ENCODE assay signal across 1 cellular context in the genomic region with DNA sequence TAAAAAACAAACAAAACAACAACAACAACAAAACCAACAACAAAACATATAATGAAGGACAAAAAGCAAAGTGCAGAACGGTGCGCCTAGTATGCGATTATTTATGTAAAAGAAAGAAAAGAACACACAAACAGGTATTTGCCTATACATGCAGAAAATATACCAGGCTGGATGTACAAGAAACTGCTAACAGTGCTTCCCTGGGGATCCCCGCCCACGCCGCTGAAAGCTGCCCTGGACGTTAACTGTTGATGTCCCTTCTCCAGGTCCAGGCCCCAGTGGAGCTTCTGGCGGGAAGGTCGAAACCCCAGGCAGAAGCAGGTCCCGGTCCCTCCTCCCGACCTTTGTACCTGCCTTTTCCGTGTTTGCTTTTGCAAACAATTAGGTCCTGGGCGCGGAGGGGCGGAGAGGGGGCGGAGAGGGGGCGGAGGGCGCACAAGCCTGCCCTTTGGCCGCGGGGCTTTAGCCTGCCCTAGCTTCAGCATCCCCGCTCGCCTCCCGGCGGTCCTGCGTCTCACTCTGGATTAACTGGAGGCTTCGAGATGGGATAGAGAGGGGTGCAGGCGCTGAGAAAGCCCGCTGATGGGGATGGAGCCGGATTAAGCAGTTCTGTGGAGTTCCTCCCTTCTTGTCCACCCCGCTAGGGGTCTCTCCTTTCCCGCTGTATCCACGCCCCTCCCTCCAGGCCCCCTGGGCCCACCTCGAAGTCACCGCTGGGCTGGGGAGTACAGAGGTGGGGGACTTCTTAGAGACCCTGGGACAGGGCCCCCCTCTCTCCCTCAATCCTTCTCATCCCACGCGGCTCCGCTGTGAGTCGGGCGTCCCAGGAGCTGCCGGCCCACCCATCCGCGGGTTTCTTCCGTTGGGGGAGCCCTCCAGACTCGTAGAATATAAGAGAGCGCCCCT.
TF ChIP-seq lines count a peak whose summit lies in the region.

No MANE protein-coding gene starts in this region.

TF ChIP-seq in HepG2, 621 proteins besides CTCF, POLR2A, EP300 and RAD21 (continued from another document and continues in another):
- TF ChIP-seq, protein P1, sequence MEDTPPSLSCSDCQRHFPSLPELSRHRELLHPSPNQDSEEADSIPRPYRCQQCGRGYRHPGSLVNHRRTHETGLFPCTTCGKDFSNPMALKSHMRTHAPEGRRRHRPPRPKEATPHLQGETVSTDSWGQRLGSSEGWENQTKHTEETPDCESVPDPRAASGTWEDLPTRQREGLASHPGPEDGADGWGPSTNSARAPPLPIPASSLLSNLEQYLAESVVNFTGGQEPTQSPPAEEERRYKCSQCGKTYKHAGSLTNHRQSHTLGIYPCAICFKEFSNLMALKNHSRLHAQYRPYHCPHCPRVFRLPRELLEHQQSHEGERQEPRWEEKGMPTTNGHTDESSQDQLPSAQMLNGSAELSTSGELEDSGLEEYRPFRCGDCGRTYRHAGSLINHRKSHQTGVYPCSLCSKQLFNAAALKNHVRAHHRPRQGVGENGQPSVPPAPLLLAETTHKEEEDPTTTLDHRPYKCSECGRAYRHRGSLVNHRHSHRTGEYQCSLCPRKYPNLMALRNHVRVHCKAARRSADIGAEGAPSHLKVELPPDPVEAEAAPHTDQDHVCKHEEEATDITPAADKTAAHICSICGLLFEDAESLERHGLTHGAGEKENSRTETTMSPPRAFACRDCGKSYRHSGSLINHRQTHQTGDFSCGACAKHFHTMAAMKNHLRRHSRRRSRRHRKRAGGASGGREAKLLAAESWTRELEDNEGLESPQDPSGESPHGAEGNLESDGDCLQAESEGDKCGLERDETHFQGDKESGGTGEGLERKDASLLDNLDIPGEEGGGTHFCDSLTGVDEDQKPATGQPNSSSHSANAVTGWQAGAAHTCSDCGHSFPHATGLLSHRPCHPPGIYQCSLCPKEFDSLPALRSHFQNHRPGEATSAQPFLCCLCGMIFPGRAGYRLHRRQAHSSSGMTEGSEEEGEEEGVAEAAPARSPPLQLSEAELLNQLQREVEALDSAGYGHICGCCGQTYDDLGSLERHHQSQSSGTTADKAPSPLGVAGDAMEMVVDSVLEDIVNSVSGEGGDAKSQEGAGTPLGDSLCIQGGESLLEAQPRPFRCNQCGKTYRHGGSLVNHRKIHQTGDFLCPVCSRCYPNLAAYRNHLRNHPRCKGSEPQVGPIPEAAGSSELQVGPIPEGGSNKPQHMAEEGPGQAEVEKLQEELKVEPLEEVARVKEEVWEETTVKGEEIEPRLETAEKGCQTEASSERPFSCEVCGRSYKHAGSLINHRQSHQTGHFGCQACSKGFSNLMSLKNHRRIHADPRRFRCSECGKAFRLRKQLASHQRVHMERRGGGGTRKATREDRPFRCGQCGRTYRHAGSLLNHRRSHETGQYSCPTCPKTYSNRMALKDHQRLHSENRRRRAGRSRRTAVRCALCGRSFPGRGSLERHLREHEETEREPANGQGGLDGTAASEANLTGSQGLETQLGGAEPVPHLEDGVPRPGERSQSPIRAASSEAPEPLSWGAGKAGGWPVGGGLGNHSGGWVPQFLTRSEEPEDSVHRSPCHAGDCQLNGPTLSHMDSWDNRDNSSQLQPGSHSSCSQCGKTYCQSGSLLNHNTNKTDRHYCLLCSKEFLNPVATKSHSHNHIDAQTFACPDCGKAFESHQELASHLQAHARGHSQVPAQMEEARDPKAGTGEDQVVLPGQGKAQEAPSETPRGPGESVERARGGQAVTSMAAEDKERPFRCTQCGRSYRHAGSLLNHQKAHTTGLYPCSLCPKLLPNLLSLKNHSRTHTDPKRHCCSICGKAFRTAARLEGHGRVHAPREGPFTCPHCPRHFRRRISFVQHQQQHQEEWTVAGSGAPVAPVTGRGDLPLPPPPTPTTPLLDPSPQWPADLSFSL (CRISPR knock-in tag; IDR thresholded peaks at IDR 0.05) = no peak
- TF ChIP-seq FLYWCH1 (CRISPR knock-in tag; IDR thresholded peaks at IDR 0.05) (peak; percentile 70; the same call in 1 of the 2 replicates), SNRNP70 (IDR thresholded peaks at IDR 0.05; ENCODE audit: low read depth, low read length) (no peak), ZHX1 (CRISPR knock-in tag; IDR thresholded peaks at IDR 0.05; ENCODE audit: low read depth) (no peak; the same call in none of the 2 replicates), ZFY (CRISPR knock-in tag; IDR thresholded peaks at IDR 0.05) (peak; percentile 82), HOXA5 (CRISPR knock-in tag; IDR thresholded peaks at IDR 0.05) (peak; percentile 69; the same call in 1 of the 2 replicates), CHCHD3 (CRISPR knock-in tag; IDR thresholded peaks at IDR 0.05) (peak; percentile 80), NRL (CRISPR knock-in tag; IDR thresholded peaks at IDR 0.05; ENCODE audit: borderline replicate concordance) (0 out of 2 replicates have a peak, but pooled peaks have one; percentile 17), ZNF7 (CRISPR knock-in tag; IDR thresholded peaks at IDR 0.05) (no peak), ATF1 (CRISPR knock-in tag; IDR thresholded peaks at IDR 0.05) (no peak), ZNF496 (CRISPR knock-in tag; IDR thresholded peaks at IDR 0.05; ENCODE audit: insufficient replicate concordance) (no peak), RFXAP (CRISPR knock-in tag; IDR thresholded peaks at IDR 0.05; ENCODE audit: borderline replicate concordance) (peak; percentile 78; the same call in 1 of the 2 replicates), ZBTB34 (CRISPR knock-in tag; IDR thresholded peaks at IDR 0.05) (no peak), ZBTB3 (CRISPR knock-in tag; IDR thresholded peaks at IDR 0.05; ENCODE audit: borderline replicate concordance, low read depth) (no peak; the same call in 1 of the 2 replicates), ZSCAN9 (CRISPR knock-in tag; IDR thresholded peaks at IDR 0.05; ENCODE audit: borderline replicate concordance) (peak; percentile 88; the same call in 1 of the 2 replicates), ZNF263 (CRISPR knock-in tag; IDR thresholded peaks at IDR 0.05) (peak; percentile 67; the same call in 1 of the 2 replicates), MAFG (CRISPR knock-in tag; IDR thresholded peaks at IDR 0.05) (no peak), ZNF383 (CRISPR knock-in tag; IDR thresholded peaks at IDR 0.05; ENCODE audit: borderline replicate concordance) (peak; percentile 69), HNF4G (IDR thresholded peaks at IDR 0.05; ENCODE audit: borderline replicate concordance, low read depth, low read length) (peak; percentile 100), HNF4G (CRISPR knock-in tag; IDR thresholded peaks at IDR 0.05; ENCODE audit: borderline replicate concordance, low read depth) (peak; percentile 100), TOE1 (CRISPR knock-in tag; IDR thresholded peaks at IDR 0.05) (no peak), MEIS2 (CRISPR knock-in tag; IDR thresholded peaks at IDR 0.05) (peak; percentile 79; the same call in 1 of the 2 replicates), NKX3-1 (CRISPR knock-in tag; IDR thresholded peaks at IDR 0.05) (peak; percentile 39; the same call in 1 of the 2 replicates), ZC3H13 (CRISPR knock-in tag; IDR thresholded peaks at IDR 0.05) (peak; percentile 89; the same call in 1 of the 2 replicates), NCOR1 (IDR thresholded peaks at IDR 0.05; ENCODE audit: borderline replicate concordance, low read length) (peak; percentile 93), XRCC5 (optimal IDR thresholded peaks at IDR 0.05; ENCODE audit: low read length) (peak; percentile 88), RCOR2 (CRISPR knock-in tag; IDR thresholded peaks at IDR 0.05) (peak; percentile 79), KAT2B (IDR thresholded peaks at IDR 0.05; ENCODE audit: borderline replicate concordance, low read depth, low read length) (no peak), ZKSCAN8 (CRISPR knock-in tag; IDR thresholded peaks at IDR 0.05; ENCODE audit: borderline replicate concordance) (peak; percentile 34; the same call in 1 of the 2 replicates), ZSCAN22 (CRISPR knock-in tag; IDR thresholded peaks at IDR 0.05) (no peak), ZNF292 (CRISPR knock-in tag; IDR thresholded peaks at IDR 0.05; ENCODE audit: borderline replicate concordance, low read depth) (peak; percentile 61), ZNF570 (CRISPR knock-in tag; IDR thresholded peaks at IDR 0.05; ENCODE audit: borderline replicate concordance) (0 out of 2 replicates have a peak, but pooled peaks have one; percentile 41)
- TF ChIP-seq, protein P2, sequence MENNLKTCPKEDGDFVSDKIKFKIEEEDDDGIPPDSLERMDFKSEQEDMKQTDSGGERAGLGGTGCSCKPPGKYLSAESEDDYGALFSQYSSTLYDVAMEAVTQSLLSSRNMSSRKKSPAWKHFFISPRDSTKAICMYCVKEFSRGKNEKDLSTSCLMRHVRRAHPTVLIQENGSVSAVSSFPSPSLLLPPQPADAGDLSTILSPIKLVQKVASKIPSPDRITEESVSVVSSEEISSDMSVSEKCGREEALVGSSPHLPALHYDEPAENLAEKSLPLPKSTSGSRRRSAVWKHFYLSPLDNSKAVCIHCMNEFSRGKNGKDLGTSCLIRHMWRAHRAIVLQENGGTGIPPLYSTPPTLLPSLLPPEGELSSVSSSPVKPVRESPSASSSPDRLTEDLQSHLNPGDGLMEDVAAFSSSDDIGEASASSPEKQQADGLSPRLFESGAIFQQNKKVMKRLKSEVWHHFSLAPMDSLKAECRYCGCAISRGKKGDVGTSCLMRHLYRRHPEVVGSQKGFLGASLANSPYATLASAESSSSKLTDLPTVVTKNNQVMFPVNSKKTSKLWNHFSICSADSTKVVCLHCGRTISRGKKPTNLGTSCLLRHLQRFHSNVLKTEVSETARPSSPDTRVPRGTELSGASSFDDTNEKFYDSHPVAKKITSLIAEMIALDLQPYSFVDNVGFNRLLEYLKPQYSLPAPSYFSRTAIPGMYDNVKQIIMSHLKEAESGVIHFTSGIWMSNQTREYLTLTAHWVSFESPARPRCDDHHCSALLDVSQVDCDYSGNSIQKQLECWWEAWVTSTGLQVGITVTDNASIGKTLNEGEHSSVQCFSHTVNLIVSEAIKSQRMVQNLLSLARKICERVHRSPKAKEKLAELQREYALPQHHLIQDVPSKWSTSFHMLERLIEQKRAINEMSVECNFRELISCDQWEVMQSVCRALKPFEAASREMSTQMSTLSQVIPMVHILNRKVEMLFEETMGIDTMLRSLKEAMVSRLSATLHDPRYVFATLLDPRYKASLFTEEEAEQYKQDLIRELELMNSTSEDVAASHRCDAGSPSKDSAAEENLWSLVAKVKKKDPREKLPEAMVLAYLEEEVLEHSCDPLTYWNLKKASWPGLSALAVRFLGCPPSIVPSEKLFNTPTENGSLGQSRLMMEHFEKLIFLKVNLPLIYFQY (CRISPR knock-in tag; IDR thresholded peaks at IDR 0.05; ENCODE audit: borderline replicate concordance) = peak; percentile 78
- TF ChIP-seq, protein P3, sequence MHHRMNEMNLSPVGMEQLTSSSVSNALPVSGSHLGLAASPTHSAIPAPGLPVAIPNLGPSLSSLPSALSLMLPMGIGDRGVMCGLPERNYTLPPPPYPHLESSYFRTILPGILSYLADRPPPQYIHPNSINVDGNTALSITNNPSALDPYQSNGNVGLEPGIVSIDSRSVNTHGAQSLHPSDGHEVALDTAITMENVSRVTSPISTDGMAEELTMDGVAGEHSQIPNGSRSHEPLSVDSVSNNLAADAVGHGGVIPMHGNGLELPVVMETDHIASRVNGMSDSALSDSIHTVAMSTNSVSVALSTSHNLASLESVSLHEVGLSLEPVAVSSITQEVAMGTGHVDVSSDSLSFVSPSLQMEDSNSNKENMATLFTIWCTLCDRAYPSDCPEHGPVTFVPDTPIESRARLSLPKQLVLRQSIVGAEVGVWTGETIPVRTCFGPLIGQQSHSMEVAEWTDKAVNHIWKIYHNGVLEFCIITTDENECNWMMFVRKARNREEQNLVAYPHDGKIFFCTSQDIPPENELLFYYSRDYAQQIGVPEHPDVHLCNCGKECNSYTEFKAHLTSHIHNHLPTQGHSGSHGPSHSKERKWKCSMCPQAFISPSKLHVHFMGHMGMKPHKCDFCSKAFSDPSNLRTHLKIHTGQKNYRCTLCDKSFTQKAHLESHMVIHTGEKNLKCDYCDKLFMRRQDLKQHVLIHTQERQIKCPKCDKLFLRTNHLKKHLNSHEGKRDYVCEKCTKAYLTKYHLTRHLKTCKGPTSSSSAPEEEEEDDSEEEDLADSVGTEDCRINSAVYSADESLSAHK (CRISPR knock-in tag; IDR thresholded peaks at IDR 0.05; ENCODE audit: borderline replicate concordance) = no peak
- TF ChIP-seq, protein P4, sequence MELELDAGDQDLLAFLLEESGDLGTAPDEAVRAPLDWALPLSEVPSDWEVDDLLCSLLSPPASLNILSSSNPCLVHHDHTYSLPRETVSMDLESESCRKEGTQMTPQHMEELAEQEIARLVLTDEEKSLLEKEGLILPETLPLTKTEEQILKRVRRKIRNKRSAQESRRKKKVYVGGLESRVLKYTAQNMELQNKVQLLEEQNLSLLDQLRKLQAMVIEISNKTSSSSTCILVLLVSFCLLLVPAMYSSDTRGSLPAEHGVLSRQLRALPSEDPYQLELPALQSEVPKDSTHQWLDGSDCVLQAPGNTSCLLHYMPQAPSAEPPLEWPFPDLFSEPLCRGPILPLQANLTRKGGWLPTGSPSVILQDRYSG (CRISPR knock-in tag; IDR thresholded peaks at IDR 0.05) = no peak; the same call in 1 of the 2 replicates
- TF ChIP-seq, protein P5, sequence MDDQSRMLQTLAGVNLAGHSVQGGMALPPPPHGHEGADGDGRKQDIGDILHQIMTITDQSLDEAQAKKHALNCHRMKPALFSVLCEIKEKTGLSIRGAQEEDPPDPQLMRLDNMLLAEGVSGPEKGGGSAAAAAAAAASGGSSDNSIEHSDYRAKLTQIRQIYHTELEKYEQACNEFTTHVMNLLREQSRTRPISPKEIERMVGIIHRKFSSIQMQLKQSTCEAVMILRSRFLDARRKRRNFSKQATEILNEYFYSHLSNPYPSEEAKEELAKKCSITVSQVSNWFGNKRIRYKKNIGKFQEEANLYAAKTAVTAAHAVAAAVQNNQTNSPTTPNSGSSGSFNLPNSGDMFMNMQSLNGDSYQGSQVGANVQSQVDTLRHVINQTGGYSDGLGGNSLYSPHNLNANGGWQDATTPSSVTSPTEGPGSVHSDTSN (CRISPR knock-in tag; IDR thresholded peaks at IDR 0.05; ENCODE audit: borderline replicate concordance) = no peak
